Comparison of ENCODE assay signal across 8 cellular contexts in genomic region chr17:42744806-42745617, GRCh38.
DNase-seq lines count a peak whose midpoint lies in the region; ATAC-seq and TF ChIP-seq lines count a peak whose summit lies in the region.

TSS of gene EZH1 (minus strand) at chr17:42745040. CDS start at chr17:42728941, 16,099 bp downstream.

- H3K4me3 ChIP-seq in HEK293 (ENCODE audit: low read depth, low read length): peak within 1 kb of the TSS; percentile 73

- peak within 1 kb of the TSS; percentile 79 for H3K27ac ChIP-seq in HEK293 (ENCODE audit: extremely low read depth, low read depth, low read length)

- peak within 1 kb of the TSS; percentile 95 for H3K27ac Mint-ChIP-seq in activated naive CD4-positive, alpha-beta T cell treated with anti-CD3 and anti-CD28 coated beads, Interleukin-2, amount 50 U/mL, for 24 hours

- no peaks in the 10 kb centered on the region for H3K9me3 ChIP-seq in HEK293 (ENCODE audit: control insufficient read depth, insufficient read depth, low read depth, low read length)

- peaks cover 5% of the 10 kb centered on the region for H3K27me3 Mint-ChIP-seq in activated naive CD4-positive, alpha-beta T cell treated with anti-CD3 and anti-CD28 coated beads, Interleukin-2, amount 50 U/mL, for 24 hours

- peak; percentile 95 for ATAC-seq in SK-N-SH treated with all-trans-retinoic acid at 6 μM for 48 hours

- H3K36me3 Mint-ChIP-seq in activated naive CD4-positive, alpha-beta T cell treated with anti-CD3 and anti-CD28 coated beads, Interleukin-2, amount 50 U/mL, for 24 hours: peaks cover 1% of the 10 kb centered on the region

- no peak for TF ChIP-seq CTCF in HEK293 (tag by site-specific recombination; IDR thresholded peaks at IDR 0.05)

- no peaks in the 10 kb centered on the region for H3K9me3 Mint-ChIP-seq in activated naive CD4-positive, alpha-beta T cell treated with anti-CD3 and anti-CD28 coated beads, Interleukin-2, amount 50 U/mL, for 24 hours

- CTCF ChIA-PET in HEK293 (lab: Yijun Ruan, JAX): interaction anchor here (0.6 to 3.6 kb wide), 2 partner anchors 18 to 919 kb away, joined by 5 to 30 read pairs; no protein-coding TSS in a partner anchor

- peaks cover 0 to 4% of the 10 kb centered on the region in 2 experiments; a peak in 1 of 3 replicates for H3K36me3 ChIP-seq in HEK293 (ENCODE audit: control insufficient read depth in 2 of 2, insufficient read depth in 1 of 2, low read length in 2 of 2)

- peak within 1 kb of the TSS; percentile 95 for H3K4me3 Mint-ChIP-seq in activated naive CD4-positive, alpha-beta T cell treated with anti-CD3 and anti-CD28 coated beads, Interleukin-2, amount 50 U/mL, for 24 hours

- POLR2A ChIA-PET in HEK293 (lab: Yijun Ruan, JAX): interaction anchor here (1.6 kb wide), 1 partner anchor 18 kb away, joined by 5 read pairs; no protein-coding TSS in a partner anchor

- H3K4me1 ChIP-seq in HEK293 (ENCODE audit: control insufficient read depth, insufficient read depth, low read length): peaks cover 9% of the 10 kb centered on the region

- H3K4me1 Mint-ChIP-seq in activated naive CD4-positive, alpha-beta T cell treated with anti-CD3 and anti-CD28 coated beads, Interleukin-2, amount 50 U/mL, for 24 hours: peaks cover 35% of the 10 kb centered on the region

- peak; percentile 75 for DNase-seq in GF-D8 (lab: John Stamatoyannopoulos, UW)
- DNase-seq in NCI-H1048 (lab: John Stamatoyannopoulos, UW): peak; percentile 89
- peak; percentile 89 for DNase-seq in globus pallidus (ENCODE audit: low spot score)
- DNase-seq in nucleus accumbens (lab: John Stamatoyannopoulos, UW): peak in 55 of 56 donors; percentile 22 to 91 (median 85)
- DNase-seq in superior temporal gyrus (ENCODE audit: extremely low spot score): peak; percentile 92

TF ChIP-seq in HEK293, 187 proteins besides CTCF, POLR2A, EP300 and RAD21 (continues in another document):
- TF ChIP-seq ZNF670 (tag by site-specific recombination; IDR thresholded peaks at IDR 0.05; ENCODE audit: low read depth) (no peak), OSR2 (tag by site-specific recombination; IDR thresholded peaks at IDR 0.05) (peak; percentile 55; the same call in 1 of the 2 replicates), ZNF37A (tag by site-specific recombination; IDR thresholded peaks at IDR 0.05) (no peak), YY2 (tag by site-specific recombination; IDR thresholded peaks at IDR 0.05) (no peak), MYNN (tag by site-specific recombination; IDR thresholded peaks at IDR 0.05; ENCODE audit: borderline replicate concordance) (no peak), ZXDB (tag by site-specific recombination; IDR thresholded peaks at IDR 0.05) (no peak; the same call in 1 of the 2 replicates), SETDB1 (IDR thresholded peaks at IDR 0.05; ENCODE audit: insufficient read length, low read length) (peak; percentile 73)
- TF ChIP-seq, protein P1, sequence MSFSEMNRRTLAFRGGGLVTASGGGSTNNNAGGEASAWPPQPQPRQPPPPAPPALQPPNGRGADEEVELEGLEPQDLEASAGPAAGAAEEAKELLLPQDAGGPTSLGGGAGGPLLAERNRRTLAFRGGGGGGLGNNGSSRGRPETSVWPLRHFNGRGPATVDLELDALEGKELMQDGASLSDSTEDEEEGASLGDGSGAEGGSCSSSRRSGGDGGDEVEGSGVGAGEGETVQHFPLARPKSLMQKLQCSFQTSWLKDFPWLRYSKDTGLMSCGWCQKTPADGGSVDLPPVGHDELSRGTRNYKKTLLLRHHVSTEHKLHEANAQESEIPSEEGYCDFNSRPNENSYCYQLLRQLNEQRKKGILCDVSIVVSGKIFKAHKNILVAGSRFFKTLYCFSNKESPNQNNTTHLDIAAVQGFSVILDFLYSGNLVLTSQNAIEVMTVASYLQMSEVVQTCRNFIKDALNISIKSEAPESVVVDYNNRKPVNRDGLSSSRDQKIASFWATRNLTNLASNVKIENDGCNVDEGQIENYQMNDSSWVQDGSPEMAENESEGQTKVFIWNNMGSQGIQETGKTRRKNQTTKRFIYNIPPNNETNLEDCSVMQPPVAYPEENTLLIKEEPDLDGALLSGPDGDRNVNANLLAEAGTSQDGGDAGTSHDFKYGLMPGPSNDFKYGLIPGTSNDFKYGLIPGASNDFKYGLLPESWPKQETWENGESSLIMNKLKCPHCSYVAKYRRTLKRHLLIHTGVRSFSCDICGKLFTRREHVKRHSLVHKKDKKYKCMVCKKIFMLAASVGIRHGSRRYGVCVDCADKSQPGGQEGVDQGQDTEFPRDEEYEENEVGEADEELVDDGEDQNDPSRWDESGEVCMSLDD (tag by site-specific recombination; IDR thresholded peaks at IDR 0.05): no peak
- TF ChIP-seq, protein P2, sequence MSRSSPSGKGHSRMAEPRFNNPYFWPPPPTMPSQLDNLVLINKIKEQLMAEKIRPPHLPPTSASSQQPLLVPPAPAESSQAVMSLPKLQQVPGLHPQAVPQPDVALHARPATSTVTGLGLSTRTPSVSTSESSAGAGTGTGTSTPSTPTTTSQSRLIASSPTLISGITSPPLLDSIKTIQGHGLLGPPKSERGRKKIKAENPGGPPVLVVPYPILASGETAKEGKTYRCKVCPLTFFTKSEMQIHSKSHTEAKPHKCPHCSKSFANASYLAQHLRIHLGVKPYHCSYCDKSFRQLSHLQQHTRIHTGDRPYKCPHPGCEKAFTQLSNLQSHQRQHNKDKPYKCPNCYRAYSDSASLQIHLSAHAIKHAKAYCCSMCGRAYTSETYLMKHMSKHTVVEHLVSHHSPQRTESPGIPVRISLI (tag by site-specific recombination; IDR thresholded peaks at IDR 0.05): no peak

TF ChIP-seq in SK-N-SH treated with all-trans-retinoic acid at 6 μM for 48 hours, 23 proteins besides CTCF, POLR2A, EP300 and RAD21:
- no peak for TF ChIP-seq CSRNP3 (CRISPR knock-in tag; IDR thresholded peaks at IDR 0.05)
- no peak for TF ChIP-seq ZFP30 (CRISPR knock-in tag; IDR thresholded peaks at IDR 0.05)
- TF ChIP-seq OSR1 (CRISPR knock-in tag; IDR thresholded peaks at IDR 0.05): no peak
TF ChIP-seq in SK-N-SH treated with all-trans-retinoic acid at 6 μM for 48 hours: peak in this region for 0.

Comparison
In these comparisons a context has a peak if more than half of its experiments do, and no peak if none do; other contexts are left out.
1. Peak in every context shown above with its lines: DNase-seq, ATAC-seq, H3K4me3 ChIP-seq and H3K27ac ChIP-seq.